Comparison of ENCODE assay signal across 31 cellular contexts in genomic region chr3:119649764-119650163, GRCh38. TPM values are rescaled to one million over a fixed set of nuclear protein-coding genes. Genes with fewer than 3 reads are reported as not detected.
DNase-seq lines count a peak whose midpoint lies in the region; ATAC-seq, FAIRE-seq and TF ChIP-seq lines count a peak whose summit lies in the region.
"Had no signal": no experiment of that assay in that cellular context is flagged by ENCODE, and none has a peak within 500 bp of the region (broad histone marks: within the 10 kb centered on the region; RNA-seq: fewer than 3 reads in every experiment).

No MANE protein-coding gene starts in this region.

- H3K4me1 Mint-ChIP-seq in activated CD4-positive, alpha-beta memory T cell treated with anti-CD3 and anti-CD28 coated beads, Interleukin-2, amount 10 ng/mL, durations not matched to agents 7 days and 5 days = peaks cover 6% of the 10 kb centered on the region
- H3K4me1 Mint-ChIP-seq: activated naive CD4-positive, alpha-beta T cell treated with anti-CD3 and anti-CD28 coated beads, Interleukin-2, amount 10 ng/mL, durations not matched to agents 7 days and 5 days; naive B cell had no signal

- intact Hi-C loops in heart right ventricle (cut with DNase I) (loop anchor here in 2 of 10 donors (5.0 kb wide), 1 partner anchor 72 kb away; the partner anchor contains the start of gene ADPRH (in 2 of the 2)), Right ventricle myocardium inferior (cut with DNase I) (no loop called here), mucosa of descending colon (cut with DNase I, micrococcal nuclease) (no loop called here)

- no peaks in the 10 kb centered on the region for H3K9me3 ChIP-seq in heart right ventricle
- H3K9me3 ChIP-seq in skeletal muscle tissue (ENCODE audit: control insufficient read depth in 3 of 3, low read length in 3 of 3) = no peaks in the 10 kb centered on the region
- H3K9me3 ChIP-seq in mucosa of descending colon = no peaks in the 10 kb centered on the region
- H3K9me3 ChIP-seq: Caco-2, colonic mucosa, neutrophil, suprapubic skin had no signal

- no peak overlapping the region for H3K27ac Mint-ChIP-seq in activated CD4-positive, alpha-beta memory T cell treated with anti-CD3 and anti-CD28 coated beads, Interleukin-2, amount 10 ng/mL, durations not matched to agents 7 days and 5 days
- H3K27ac Mint-ChIP-seq: activated naive CD4-positive, alpha-beta T cell treated with anti-CD3 and anti-CD28 coated beads, Interleukin-2, amount 10 ng/mL, durations not matched to agents 7 days and 5 days; progenitor cell of endocrine pancreas had no signal

- ATAC-seq in heart right ventricle (no peak), Right ventricle myocardium inferior (no peak), mucosa of descending colon (no peak)
- ATAC-seq: left lobe of liver had no signal

- DNase-seq in heart right ventricle (no peak), Right ventricle myocardium inferior (ENCODE audit: missing footprints) (no peak), NCI-H1436 treated with DMSO at 0.1 percent for 48 hours (lab: John Stamatoyannopoulos, UW) (peak; percentile 48), bronchial epithelial cell (ENCODE audit: low read depth) (peak; percentile 67), mucosa of descending colon (no peak)
- no peak for DNase-seq in activated CD4-positive, alpha-beta memory T cell treated with anti-CD3 and anti-CD28 coated beads, Interleukin-2, amount 10 ng/mL, durations not matched to agents 7 days and 5 days
- DNase-seq: activated CD4-positive, alpha-beta T cell treated with anti-CD3 and anti-CD28 coated beads, Interleukin-2, amount 50 U/mL, for 48 hours; activated CD8-positive, alpha-beta memory T cell treated with anti-CD3 and anti-CD28 coated beads, Interleukin-2, amount 50 U/mL, for 4 hours; activated naive CD4-positive, alpha-beta T cell treated with anti-CD3 and anti-CD28 coated beads, Interleukin-2, amount 10 ng/mL, durations not matched to agents 7 days and 5 days; amniotic stem cell; brain microvascular endothelial cell; C1 segment of cervical spinal cord; Caco-2; colonic mucosa; effector memory CD4-positive, alpha-beta T cell; erythroblast; foreskin melanocyte; HCEC 1CT; Karpas-422; naive B cell; NCI-H1694 treated with DMSO at 0.1 percent for 48 hours; NCI-H226; PC-9; SHP77; stimulated activated naive CD4-positive, alpha-beta T cell had no signal

- H3K27ac ChIP-seq in heart right ventricle = peak overlapping the region in 8 of 10 donors; percentile 80 to 98 (median 94)
- H3K27ac ChIP-seq in skeletal muscle tissue (ENCODE audit: low read depth, low read length) = peak overlapping the region; percentile 95
- H3K27ac ChIP-seq: brain microvascular endothelial cell, colonic mucosa, hepatocyte, neutrophil, PC-9, suprapubic skin had no signal

- peaks cover 21 to 100% (median 83%) of the 10 kb centered on the region in 9 donors for H3K4me1 ChIP-seq in heart right ventricle
- H3K4me1 ChIP-seq in skeletal muscle tissue (ENCODE audit: control insufficient read depth in 3 of 3, insufficient read depth in 3 of 3, low read length in 3 of 3) = peaks cover 67 to 79% (median 71%) of the 10 kb centered on the region in 3 donors
- H3K4me1 ChIP-seq in mucosa of descending colon (ENCODE audit: low read depth) = no peaks in the 10 kb centered on the region
- H3K4me1 ChIP-seq: colonic mucosa, suprapubic skin had no signal

- no peak overlapping the region for H3K4me3 Mint-ChIP-seq in activated CD4-positive, alpha-beta memory T cell treated with anti-CD3 and anti-CD28 coated beads, Interleukin-2, amount 10 ng/mL, durations not matched to agents 7 days and 5 days
- H3K4me3 Mint-ChIP-seq: activated naive CD4-positive, alpha-beta T cell treated with anti-CD3 and anti-CD28 coated beads, Interleukin-2, amount 10 ng/mL, durations not matched to agents 7 days and 5 days; naive B cell had no signal

- no peaks in the 10 kb centered on the region for H3K9me3 Mint-ChIP-seq in activated CD4-positive, alpha-beta memory T cell treated with anti-CD3 and anti-CD28 coated beads, Interleukin-2, amount 10 ng/mL, durations not matched to agents 7 days and 5 days
- H3K9me3 Mint-ChIP-seq: activated naive CD4-positive, alpha-beta T cell treated with anti-CD3 and anti-CD28 coated beads, Interleukin-2, amount 10 ng/mL, durations not matched to agents 7 days and 5 days; naive B cell had no signal

- POLR2A ChIA-PET in activated CD4-positive, alpha-beta memory T cell treated with anti-CD3 and anti-CD28 coated beads, Interleukin-2, amount 10 ng/mL, durations not matched to agents 7 days and 5 days (lab: Charles Lee) = interaction anchor here (2.7 kb wide), 1 partner anchor 27 kb away, joined by 10 read pairs; the partner anchor contains the start of gene COX17

- CTCF ChIA-PET in activated CD4-positive, alpha-beta memory T cell treated with anti-CD3 and anti-CD28 coated beads, Interleukin-2, amount 10 ng/mL, durations not matched to agents 7 days and 5 days (lab: Charles Lee) = interaction anchor here (1.5 kb wide), 1 partner anchor 50 kb away, joined by 4 read pairs; no protein-coding TSS in a partner anchor

- H3K36me3 ChIP-seq in heart right ventricle (peaks cover 0 to 58% (median 10%) of the 10 kb centered on the region in 9 donors), bronchial epithelial cell (ENCODE audit: control insufficient read depth, insufficient read depth, low read length) (no peaks in the 10 kb centered on the region), skeletal muscle tissue (ENCODE audit: control insufficient read depth in 3 of 3, insufficient read depth in 3 of 3, low read length in 3 of 3) (peaks cover 15 to 28% (median 22%) of the 10 kb centered on the region in 3 donors), mucosa of descending colon (ENCODE audit: low read depth) (no peaks in the 10 kb centered on the region)
- H3K36me3 ChIP-seq: brain microvascular endothelial cell, colonic mucosa had no signal

- no peak overlapping the region for H3K9ac ChIP-seq in skeletal muscle tissue (ENCODE audit: low read depth in 1 of 3, low read length in 3 of 3)

- TF ChIP-seq CTCF in heart right ventricle (IDR thresholded peaks at IDR 0.05) (no peak), bronchial epithelial cell (IDR thresholded peaks at IDR 0.05; ENCODE audit: insufficient read depth, low read length, severe bottlenecking) (no peak), mucosa of descending colon (IDR thresholded peaks at IDR 0.05) (no peak)

- no peaks in the 10 kb centered on the region for H3K27me3 ChIP-seq in heart right ventricle
- H3K27me3 ChIP-seq in bronchial epithelial cell (ENCODE audit: control insufficient read depth, insufficient read depth, low read length) = no peaks in the 10 kb centered on the region
- H3K27me3 ChIP-seq in skeletal muscle tissue (ENCODE audit: control insufficient read depth in 3 of 3, insufficient read depth in 3 of 3, low read length in 3 of 3) = no peaks in the 10 kb centered on the region
- H3K27me3 ChIP-seq: brain microvascular endothelial cell, colonic mucosa, hepatocyte, neutrophil, suprapubic skin had no signal

- H3K4me3 ChIP-seq in heart right ventricle (peak overlapping the region in 1 of 10 donors; percentile 4), bronchial epithelial cell (ENCODE audit: low read depth, low read length) (no peak overlapping the region), skeletal muscle tissue (ENCODE audit: low read length in 3 of 3) (peak overlapping the region in 1 of 3 donors; percentile 2), mucosa of descending colon (no peak overlapping the region)
- H3K4me3 ChIP-seq: colonic mucosa, hepatocyte, PC-9, suprapubic skin had no signal

- H3K27me3 Mint-ChIP-seq in activated CD4-positive, alpha-beta memory T cell treated with anti-CD3 and anti-CD28 coated beads, Interleukin-2, amount 10 ng/mL, durations not matched to agents 7 days and 5 days = no peaks in the 10 kb centered on the region
- H3K27me3 Mint-ChIP-seq: activated naive CD4-positive, alpha-beta T cell treated with anti-CD3 and anti-CD28 coated beads, Interleukin-2, amount 10 ng/mL, durations not matched to agents 7 days and 5 days; naive B cell; progenitor cell of endocrine pancreas had no signal

- WGBS in heart right ventricle, 2 donors = 17 to 37% methylated on average over 3 of the region's 3 CpGs

- peaks cover 25% of the 10 kb centered on the region for H3K36me3 Mint-ChIP-seq in activated CD4-positive, alpha-beta memory T cell treated with anti-CD3 and anti-CD28 coated beads, Interleukin-2, amount 10 ng/mL, durations not matched to agents 7 days and 5 days (ENCODE audit: low read depth)

- FAIRE-seq in bronchial epithelial cell (lab: Jason Lieb, UNC) = no peak

RNA-seq across cellular contexts. Expression of gene POPDC2, which starts 10.6 kb away (rescaled TPM):
- total RNA-seq in heart right ventricle = 100 to 1,000 TPM; 598 to 928 (median 732) TPM
- polyA plus RNA-seq in heart right ventricle = 100 to 1,000 TPM; 351 to 805 TPM
- 605 TPM for total RNA-seq in Right ventricle myocardium inferior
- 0.26 TPM in 1 of 2 replicates, not detected in the other for total RNA-seq in bronchial epithelial cell
- total RNA-seq in skeletal muscle tissue = 13.6 TPM
- total RNA-seq in mucosa of descending colon = 10 to 100 TPM in 1 of 3 donors, 1 to 10 TPM in 2; 4.2 to 89.0 (median 7.1) TPM
- total RNA-seq in activated CD4-positive, alpha-beta memory T cell treated with anti-CD3 and anti-CD28 coated beads, Interleukin-2, amount 10 ng/mL, durations not matched to agents 7 days and 5 days = 1 to 10 TPM; 2.4 to 3.2 TPM

RNA-seq across cellular contexts. Expression of gene COX17, which starts 27.4 kb away (rescaled TPM):
- 100 to 1,000 TPM in 6 of 10 donors, 10 to 100 TPM in 4; 76.2 to 175 (median 107) TPM for total RNA-seq in heart right ventricle
- polyA plus RNA-seq in heart right ventricle = 100 to 1,000 TPM; 228 to 733 TPM
- 167 TPM for total RNA-seq in Right ventricle myocardium inferior
- total RNA-seq in bronchial epithelial cell = 10.0 and 46.2 TPM in 2 replicates
- 24.5 TPM for total RNA-seq in skeletal muscle tissue
- 10 to 100 TPM; 45.5 to 56.4 (median 52.4) TPM for total RNA-seq in mucosa of descending colon
- 10 to 100 TPM; 63.7 to 69.8 TPM for total RNA-seq in activated CD4-positive, alpha-beta memory T cell treated with anti-CD3 and anti-CD28 coated beads, Interleukin-2, amount 10 ng/mL, durations not matched to agents 7 days and 5 days

RNA-seq across cellular contexts. Expression of gene PLA1A, which starts 52.1 kb away (rescaled TPM):
- total RNA-seq in heart right ventricle = 10 to 100 TPM in 1 of 10 donors, 1 to 10 TPM in 6, under 1 TPM in 3; 0.55 to 19.3 (median 1.9) TPM
- 1 to 10 TPM; 1.1 to 3.7 TPM for polyA plus RNA-seq in heart right ventricle
- total RNA-seq in Right ventricle myocardium inferior = 2.0 TPM
- total RNA-seq in bronchial epithelial cell = not detected in 2 replicates
- total RNA-seq in skeletal muscle tissue = not detected
- 1 to 10 TPM in 2 of 3 donors, under 1 TPM in 1; 0.58 to 2.1 (median 1.5) TPM for total RNA-seq in mucosa of descending colon
- total RNA-seq in activated CD4-positive, alpha-beta memory T cell treated with anti-CD3 and anti-CD28 coated beads, Interleukin-2, amount 10 ng/mL, durations not matched to agents 7 days and 5 days = under 1 TPM in 1 of 2 experiments, not detected in 1; 0.25 TPM
- total RNA-seq: PC-9, progenitor cell of endocrine pancreas had no signal

RNA-seq across cellular contexts. Expression of gene CFAP91, which starts 53.1 kb away (rescaled TPM):
- total RNA-seq in heart right ventricle (under 1 TPM; 0.19 to 0.92 (median 0.49) TPM), Right ventricle myocardium inferior (0.70 TPM), bronchial epithelial cell (not detected in 2 replicates), skeletal muscle tissue (under 0.01 TPM), mucosa of descending colon (1 to 10 TPM in 2 of 3 donors, under 1 TPM in 1; 0.51 to 6.2 (median 3.3) TPM)
- polyA plus RNA-seq in heart right ventricle = 1 to 10 TPM in 1 of 2 donors, under 1 TPM in 1; 0.25 to 1.6 TPM
- not detected for total RNA-seq in activated CD4-positive, alpha-beta memory T cell treated with anti-CD3 and anti-CD28 coated beads, Interleukin-2, amount 10 ng/mL, durations not matched to agents 7 days and 5 days
- total RNA-seq: Caco-2 had no signal
- polyA plus RNA-seq: hepatocyte had no signal

Comparison
In these comparisons a context has a peak if more than half of its experiments do, and no peak if none do; other contexts are left out.
1. DNase-seq: peak in NCI-H1436 treated with DMSO at 0.1 percent for 48 hours (single experiment) and bronchial epithelial cell (single experiment); none in heart right ventricle (0 of 2), Right ventricle myocardium inferior (single experiment), mucosa of descending colon (0 of 3) and activated CD4-positive, alpha-beta memory T cell treated with anti-CD3 and anti-CD28 coated beads, Interleukin-2, amount 10 ng/mL, durations not matched to agents 7 days and 5 days (single experiment).